9 cellular contexts compared by ENCODE assay signal in genomic region chr2:102094917-102095316, GRCh38. TPM values are rescaled to one million over a fixed set of nuclear protein-coding genes. Genes with fewer than 3 reads are reported as not detected.
DNase-seq lines count a peak whose midpoint lies in the region; TF ChIP-seq lines count a peak whose summit lies in the region.
"Had no signal": no experiment of that assay in that cellular context is flagged by ENCODE, and none has a peak within 500 bp of the region (broad histone marks: within the 10 kb centered on the region; RNA-seq: fewer than 3 reads in every experiment).

No MANE protein-coding gene starts in this region.

- H3K4me3 ChIP-seq in GM23248 (no peak overlapping the region), epithelial cell of esophagus (ENCODE audit: low read length) (no peak overlapping the region), prostate gland (no peak overlapping the region)

- TF ChIP-seq CTCF in epithelial cell of esophagus (IDR thresholded peaks at IDR 0.05; ENCODE audit: insufficient read depth, low read depth, low read length, missing control alignments) (no peak), prostate gland (IDR thresholded peaks at IDR 0.05) (no peak)

- DNase-seq in GM23248 (peak; percentile 97), NOMO-1 treated with DMSO at 0.1 percent for 48 hours (lab: John Stamatoyannopoulos, UW; ENCODE audit: unreplicated experiment) (peak; percentile 58), epithelial cell of esophagus (ENCODE audit: low read depth) (peak; percentile 97), pulmonary artery endothelial cell (ENCODE audit: low read depth, low spot score) (peak; percentile 5), inferior parietal cortex (ENCODE audit: extremely low spot score) (no peak), kidney glomerular epithelial cell (lab: John Stamatoyannopoulos, UW) (no peak), prostate gland (ENCODE audit: low spot score) (no peak)
- no peak for DNase-seq in activated effector memory CD4-positive, alpha-beta T cell treated with Interleukin-2 at 50 U/mL for 16 hours
- DNase-seq: activated gamma-delta T cell had no signal

- H3K4me2 ChIP-seq in GM23248 (ENCODE audit: unreplicated experiment): peak overlapping the region; percentile 11

- H4K20me1 ChIP-seq in GM23248 (ENCODE audit: insufficient read depth): no peaks in the 10 kb centered on the region

- H3K27me3 ChIP-seq in GM23248 (replicated peaks; ENCODE audit: insufficient read depth): no peaks in the 10 kb centered on the region
- H3K27me3 ChIP-seq in prostate gland (replicated peaks; ENCODE audit: insufficient read depth): no peaks in the 10 kb centered on the region

- H3K9me3 ChIP-seq in GM23248 (ENCODE audit: low read depth) (no peaks in the 10 kb centered on the region), prostate gland (no peaks in the 10 kb centered on the region)

- TF ChIP-seq POLR2A in prostate gland (IDR thresholded peaks at IDR 0.05): no peak

- in situ Hi-C loops in GM23248 (cut with MboI): no loop called here

- H3K79me2 ChIP-seq in GM23248 (ENCODE audit: insufficient read depth): no peaks in the 10 kb centered on the region

- H3K27ac ChIP-seq in GM23248 (peak overlapping the region; percentile 75), prostate gland (no peak overlapping the region)

- peak overlapping the region; percentile 40 for H3K9ac ChIP-seq in GM23248

- H2AFZ ChIP-seq in GM23248: no peak overlapping the region

- WGBS in GM23248 (ENCODE audit: low coverage in 1 of 2, low lambda C conversion rate in 2 of 2, missing lambda C conversion rate in 2 of 2), 2 experiments: 32% methylated on average over 4 of the region's 4 CpGs
- WGBS in prostate gland: 57% methylated on average over 4 of the region's 4 CpGs

- H3K4me1 ChIP-seq in GM23248 (ENCODE audit: insufficient read depth): peaks cover 20% of the 10 kb centered on the region
- H3K4me1 ChIP-seq in prostate gland (replicated peaks): no peaks in the 10 kb centered on the region

- H3K9me2 ChIP-seq in GM23248 (ENCODE audit: insufficient read depth): no peaks in the 10 kb centered on the region; the same call in 1 of the 2 replicates

- H3F3A ChIP-seq in GM23248 (ENCODE audit: insufficient read depth): peaks cover 14% of the 10 kb centered on the region

- intact Hi-C loops in prostate gland (cut with DNase I): no loop called here

- H3K36me3 ChIP-seq in GM23248 (ENCODE audit: low read depth) (no peaks in the 10 kb centered on the region), prostate gland (no peaks in the 10 kb centered on the region)

RNA-seq across cellular contexts. Expression of gene IL1R1, which starts 47.6 kb away (rescaled TPM):
- total RNA-seq in GM23248 (2014; rRNA removed; shearing (Covaris generic)): 87.9 and 93.5 TPM in 2 replicates
- polyA plus RNA-seq in GM23248 (2016; fragmentation: Nextera tagmentation; extraction: Ambion mirVana): 75.4 and 78.5 TPM in 2 replicates
- total RNA-seq in pulmonary artery endothelial cell: 5.5 and 17.3 TPM in 2 replicates
- total RNA-seq in prostate gland: 100 to 1,000 TPM; 112 to 289 TPM

Comparison
In these comparisons a context has a peak if more than half of its experiments do, and no peak if none do; other contexts are left out.
1. DNase-seq: peak in GM23248 (single experiment), NOMO-1 treated with DMSO at 0.1 percent for 48 hours (single experiment), epithelial cell of esophagus (single experiment) and pulmonary artery endothelial cell (single experiment); none in inferior parietal cortex (single experiment), activated effector memory CD4-positive, alpha-beta T cell treated with Interleukin-2 at 50 U/mL for 16 hours (single experiment), kidney glomerular epithelial cell (single experiment) and prostate gland (single experiment).